ENCODE assay signal across 20 cellular contexts in the genomic region with DNA sequence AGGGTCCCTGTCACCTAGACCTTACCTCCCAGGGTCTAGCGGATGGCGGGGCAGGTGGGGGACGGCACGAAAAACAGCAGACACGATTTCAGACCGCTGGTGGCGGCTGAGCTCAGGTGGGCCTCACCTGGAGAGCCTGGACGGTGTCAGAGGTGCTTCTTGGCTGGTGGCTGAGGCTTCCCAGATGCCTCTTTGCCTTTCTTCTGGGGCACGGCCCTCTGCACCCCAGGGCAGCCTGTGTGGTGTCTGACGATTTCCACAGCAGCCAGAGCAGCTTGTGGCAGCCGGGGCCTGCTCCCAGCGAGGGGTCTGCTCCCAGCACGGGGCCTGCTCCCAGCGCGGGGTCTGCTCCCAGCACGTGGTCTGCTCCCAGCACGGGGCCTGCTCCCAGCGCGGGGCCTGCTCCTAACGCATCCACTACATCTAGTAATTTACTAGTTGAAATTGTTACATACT.
DNase-seq lines count a peak whose midpoint lies in the region; ATAC-seq and TF ChIP-seq lines count a peak whose summit lies in the region.
"Had no signal": no experiment of that assay in that cellular context is flagged by ENCODE, and none has a peak within 500 bp of the region (broad histone marks: within the 10 kb centered on the region; RNA-seq: fewer than 3 reads in every experiment).

No MANE protein-coding gene starts in this region.

- no peak for TF ChIP-seq POLR2A in vagina (IDR thresholded peaks at IDR 0.05)

- H3K36me3 ChIP-seq in SK-N-SH (replicated peaks in 1 of 2; ENCODE audit: control insufficient read depth in 1 of 2, insufficient read depth in 2 of 2, low read length in 1 of 2) (peaks cover 0 to 2% of the 10 kb centered on the region in 2 experiments), mesodermal cell (ENCODE audit: control insufficient read depth, insufficient read depth, low read length) (peaks cover 2% of the 10 kb centered on the region), vagina (no peaks in the 10 kb centered on the region)
- H3K36me3 ChIP-seq: ascending aorta, heart right ventricle had no signal

- TF ChIP-seq RAD21 in SK-N-SH (IDR thresholded peaks at IDR 0.05; ENCODE audit: low read length), result no peak

- peak; percentile 62 for DNase-seq in SK-N-SH
- no peak for DNase-seq in caudate nucleus (lab: John Stamatoyannopoulos, UW)
- no peak for DNase-seq in mucosa of gallbladder (ENCODE audit: low spot score)
- DNase-seq in activated effector memory CD4-positive, alpha-beta T cell treated with Interleukin-2 at 50 U/mL for 16 hours, result no peak
- DNase-seq in vagina (ENCODE audit: extremely low spot score in 2 of 2), result no peak
- DNase-seq: activated CD4-positive, alpha-beta memory T cell treated with anti-CD3 and anti-CD28 coated beads, Interleukin-2, amount 10 ng/mL, durations not matched to agents 7 days and 5 days; activated naive CD4-positive, alpha-beta T cell treated with anti-CD3 and anti-CD28 coated beads, Interleukin-2, amount 10 ng/mL, durations not matched to agents 7 days and 5 days; activated T-cell treated with anti-CD3 and anti-CD28 coated beads, Interleukin-2, amount 50 U/mL, for 1 hour; heart right ventricle; immature natural killer cell; naive thymus-derived CD8-positive, alpha-beta T cell; SHP77; T-helper 17 cell had no signal

- CTCF ChIA-PET in SK-N-SH (lab: Yijun Ruan, JAX), result interaction anchor here (1.3 to 1.5 kb wide), 2 partner anchors 16 to 83 kb away, joined by 3 read pairs; no protein-coding TSS in a partner anchor

- H3K27me3 ChIP-seq in SK-N-SH (ENCODE audit: insufficient read depth), result no peaks in the 10 kb centered on the region
- H3K27me3 ChIP-seq in vagina, result no peaks in the 10 kb centered on the region
- H3K27me3 ChIP-seq: ascending aorta; BLaER1 treated with 17β-estradiol and CSF1 and Interleukin-3, amounts not matched to agents 10 nM and 100 nM; heart right ventricle; suprapubic skin had no signal

- TF ChIP-seq CTCF in SK-N-SH (IDR thresholded peaks at IDR 0.05) (no peak), vagina (IDR thresholded peaks at IDR 0.05) (no peak)

- H3F3A ChIP-seq in SK-N-SH (replicated peaks; ENCODE audit: insufficient read depth), result no peaks in the 10 kb centered on the region

- H4K20me1 ChIP-seq in SK-N-SH (ENCODE audit: insufficient read depth), result no peaks in the 10 kb centered on the region

- ATAC-seq in SK-N-SH treated with all-trans-retinoic acid at 6 μM for 48 hours, result no peak
- ATAC-seq: heart right ventricle; naive thymus-derived CD8-positive, alpha-beta T cell; T-helper 17 cell had no signal

- no peak overlapping the region for H2AFZ ChIP-seq in SK-N-SH (ENCODE audit: low read depth)

- intact Hi-C loops in vagina (cut with DNase I), result no loop called here

- no peak overlapping the region for H3K4me2 ChIP-seq in SK-N-SH
- H3K4me2 ChIP-seq: BLaER1 treated with 17β-estradiol and CSF1 and Interleukin-3, amounts not matched to agents 10 nM and 100 nM had no signal

- H3K9ac ChIP-seq in SK-N-SH, result no peak overlapping the region
- H3K9ac ChIP-seq: BLaER1 treated with 17β-estradiol and CSF1 and Interleukin-3, amounts not matched to agents 10 nM and 100 nM had no signal

- H3K27ac ChIP-seq in SK-N-SH (ENCODE audit: low read depth in 2 of 2, low read length in 1 of 2), result no peak overlapping the region; a peak in 1 of 4 replicates
- peak overlapping the region; percentile 99 for H3K27ac ChIP-seq in caudate nucleus (ENCODE audit: low read depth, low read length)
- peak overlapping the region; percentile 91 for H3K27ac ChIP-seq in mesodermal cell (ENCODE audit: low read depth, low read length, severe bottlenecking)
- H3K27ac ChIP-seq in temporal lobe (ENCODE audit: low read depth, low read length), result peak overlapping the region; percentile 99
- no peak overlapping the region for H3K27ac ChIP-seq in vagina
- H3K27ac ChIP-seq: ascending aorta; BLaER1 treated with 17β-estradiol and CSF1 and Interleukin-3, amounts not matched to agents 10 nM and 100 nM; suprapubic skin had no signal

- H3K9me3 ChIP-seq in SK-N-SH (no peaks in the 10 kb centered on the region), mesodermal cell (ENCODE audit: control insufficient read depth, low read length) (peaks cover 5% of the 10 kb centered on the region), vagina (no peaks in the 10 kb centered on the region)
- H3K9me3 ChIP-seq: suprapubic skin had no signal

- H3K9me2 ChIP-seq in SK-N-SH, result no peaks in the 10 kb centered on the region

- no peak overlapping the region for H3K4me3 ChIP-seq in SK-N-SH (ENCODE audit: low read depth in 2 of 2, low read length in 1 of 2)
- H3K4me3 ChIP-seq in mesodermal cell (ENCODE audit: extremely low read depth, insufficient read depth, low read length, poor library complexity, severe bottlenecking), result no peak overlapping the region
- no peak overlapping the region for H3K4me3 ChIP-seq in vagina
- H3K4me3 ChIP-seq: ascending aorta; BLaER1 treated with 17β-estradiol and CSF1 and Interleukin-3, amounts not matched to agents 10 nM and 100 nM; heart right ventricle; lung; suprapubic skin had no signal

- H3K4me1 ChIP-seq in SK-N-SH (ENCODE audit: control insufficient read depth in 1 of 2, insufficient read depth in 2 of 2, low read depth in 1 of 2, low read length in 1 of 2) (peaks cover 0 to 6% of the 10 kb centered on the region in 2 experiments; a peak in 1 of 4 replicates), mesodermal cell (ENCODE audit: control insufficient read depth, insufficient read depth, low read length, poor library complexity, severe bottlenecking) (peaks cover 29% of the 10 kb centered on the region), vagina (peaks cover 17% of the 10 kb centered on the region)
- H3K4me1 ChIP-seq: ascending aorta, suprapubic skin had no signal

- WGBS in SK-N-SH (ENCODE audit: low lambda C conversion rate), result 93% methylated on average over 8 of the region's 20 CpGs
- WGBS in mesodermal cell (ENCODE audit: insufficient coverage in 2 of 2), 2 experiments, result 86 to 88% methylated on average over 14 of the region's 20 CpGs

- no peaks in the 10 kb centered on the region; the same call in 1 of the 2 replicates for H3K79me2 ChIP-seq in SK-N-SH (ENCODE audit: insufficient read depth)

- TF ChIP-seq EP300 in SK-N-SH (IDR thresholded peaks at IDR 0.05; ENCODE audit: borderline replicate concordance in 1 of 2, low read depth in 1 of 2, low read length in 1 of 2), result no peak

- POLR2A ChIA-PET in SK-N-SH (lab: Yijun Ruan, JAX), result interaction anchor here (0.5 kb wide), 1 partner anchor 229 kb away, joined by 7 read pairs; no protein-coding TSS in a partner anchor

TF ChIP-seq in SK-N-SH, 30 proteins besides CTCF, POLR2A, EP300 and RAD21 (continues in another document):
- TF ChIP-seq TCF12 (IDR thresholded peaks at IDR 0.05), result no peak
- no peak for TF ChIP-seq RCOR1 (IDR thresholded peaks at IDR 0.05; ENCODE audit: low read length)
- TF ChIP-seq TEAD4 (IDR thresholded peaks at IDR 0.05; ENCODE audit: borderline replicate concordance, insufficient read depth), result no peak
- no peak for TF ChIP-seq FOXM1 (IDR thresholded peaks at IDR 0.05; ENCODE audit: low read depth)
- TF ChIP-seq FOXJ3 (CRISPR knock-in tag; IDR thresholded peaks at IDR 0.05), result no peak

TF ChIP-seq in SK-N-SH treated with all-trans-retinoic acid at 6 μM for 48 hours, 23 proteins besides CTCF, POLR2A, EP300 and RAD21 (continues in another document):
- TF ChIP-seq ZFP30 (CRISPR knock-in tag; IDR thresholded peaks at IDR 0.05), result no peak
- no peak for TF ChIP-seq BACH2 (CRISPR knock-in tag; IDR thresholded peaks at IDR 0.05; ENCODE audit: borderline replicate concordance)
- no peak for TF ChIP-seq SNAI2 (CRISPR knock-in tag; IDR thresholded peaks at IDR 0.05)
- TF ChIP-seq TOX (CRISPR knock-in tag; IDR thresholded peaks at IDR 0.05; ENCODE audit: borderline replicate concordance), result no peak
- TF ChIP-seq ARNTL (CRISPR knock-in tag; IDR thresholded peaks at IDR 0.05; ENCODE audit: borderline replicate concordance, low read depth), result no peak
- TF ChIP-seq CSDC2 (CRISPR knock-in tag; IDR thresholded peaks at IDR 0.05), result no peak
- TF ChIP-seq, protein P1, sequence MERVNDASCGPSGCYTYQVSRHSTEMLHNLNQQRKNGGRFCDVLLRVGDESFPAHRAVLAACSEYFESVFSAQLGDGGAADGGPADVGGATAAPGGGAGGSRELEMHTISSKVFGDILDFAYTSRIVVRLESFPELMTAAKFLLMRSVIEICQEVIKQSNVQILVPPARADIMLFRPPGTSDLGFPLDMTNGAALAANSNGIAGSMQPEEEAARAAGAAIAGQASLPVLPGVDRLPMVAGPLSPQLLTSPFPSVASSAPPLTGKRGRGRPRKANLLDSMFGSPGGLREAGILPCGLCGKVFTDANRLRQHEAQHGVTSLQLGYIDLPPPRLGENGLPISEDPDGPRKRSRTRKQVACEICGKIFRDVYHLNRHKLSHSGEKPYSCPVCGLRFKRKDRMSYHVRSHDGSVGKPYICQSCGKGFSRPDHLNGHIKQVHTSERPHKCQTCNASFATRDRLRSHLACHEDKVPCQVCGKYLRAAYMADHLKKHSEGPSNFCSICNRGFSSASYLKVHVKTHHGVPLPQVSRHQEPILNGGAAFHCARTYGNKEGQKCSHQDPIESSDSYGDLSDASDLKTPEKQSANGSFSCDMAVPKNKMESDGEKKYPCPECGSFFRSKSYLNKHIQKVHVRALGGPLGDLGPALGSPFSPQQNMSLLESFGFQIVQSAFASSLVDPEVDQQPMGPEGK (CRISPR knock-in tag; IDR thresholded peaks at IDR 0.05; ENCODE audit: borderline replicate concordance), result no peak
- no peak for TF ChIP-seq CREB5 (CRISPR knock-in tag; IDR thresholded peaks at IDR 0.05; ENCODE audit: low read depth)
- no peak for TF ChIP-seq ESRRG (CRISPR knock-in tag; IDR thresholded peaks at IDR 0.05)

Comparison
In these comparisons a context has a peak if more than half of its experiments do, and no peak if none do; other contexts are left out.
1. H3K27ac ChIP-seq: peak in caudate nucleus (single experiment), mesodermal cell (single experiment) and temporal lobe (single experiment); none in SK-N-SH (0 of 2) and vagina (single experiment).